In the genomic region with DNA sequence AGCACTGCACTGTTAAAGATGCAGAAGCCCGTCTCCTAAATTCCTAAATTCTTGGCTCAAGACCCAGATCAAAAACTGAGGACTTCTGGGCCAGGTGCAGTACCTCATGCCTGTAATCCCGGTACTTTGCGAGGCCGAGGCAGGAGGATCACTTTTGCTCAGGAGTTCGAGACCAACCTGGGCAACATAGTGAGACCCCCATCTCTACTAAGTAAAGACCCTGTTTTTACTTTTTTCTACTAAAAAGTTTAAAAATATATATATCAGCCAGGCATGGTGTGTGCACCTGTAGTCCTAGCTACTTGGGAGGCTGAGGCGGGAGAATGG, we compare ENCODE assay signal across 1 cellular context.
TF ChIP-seq lines count a peak whose summit lies in the region.

No MANE protein-coding gene starts in this region.

TF ChIP-seq in GM23338, 12 proteins besides CTCF, POLR2A, EP300 and RAD21 (continued from another document):
- TF ChIP-seq, protein P1, sequence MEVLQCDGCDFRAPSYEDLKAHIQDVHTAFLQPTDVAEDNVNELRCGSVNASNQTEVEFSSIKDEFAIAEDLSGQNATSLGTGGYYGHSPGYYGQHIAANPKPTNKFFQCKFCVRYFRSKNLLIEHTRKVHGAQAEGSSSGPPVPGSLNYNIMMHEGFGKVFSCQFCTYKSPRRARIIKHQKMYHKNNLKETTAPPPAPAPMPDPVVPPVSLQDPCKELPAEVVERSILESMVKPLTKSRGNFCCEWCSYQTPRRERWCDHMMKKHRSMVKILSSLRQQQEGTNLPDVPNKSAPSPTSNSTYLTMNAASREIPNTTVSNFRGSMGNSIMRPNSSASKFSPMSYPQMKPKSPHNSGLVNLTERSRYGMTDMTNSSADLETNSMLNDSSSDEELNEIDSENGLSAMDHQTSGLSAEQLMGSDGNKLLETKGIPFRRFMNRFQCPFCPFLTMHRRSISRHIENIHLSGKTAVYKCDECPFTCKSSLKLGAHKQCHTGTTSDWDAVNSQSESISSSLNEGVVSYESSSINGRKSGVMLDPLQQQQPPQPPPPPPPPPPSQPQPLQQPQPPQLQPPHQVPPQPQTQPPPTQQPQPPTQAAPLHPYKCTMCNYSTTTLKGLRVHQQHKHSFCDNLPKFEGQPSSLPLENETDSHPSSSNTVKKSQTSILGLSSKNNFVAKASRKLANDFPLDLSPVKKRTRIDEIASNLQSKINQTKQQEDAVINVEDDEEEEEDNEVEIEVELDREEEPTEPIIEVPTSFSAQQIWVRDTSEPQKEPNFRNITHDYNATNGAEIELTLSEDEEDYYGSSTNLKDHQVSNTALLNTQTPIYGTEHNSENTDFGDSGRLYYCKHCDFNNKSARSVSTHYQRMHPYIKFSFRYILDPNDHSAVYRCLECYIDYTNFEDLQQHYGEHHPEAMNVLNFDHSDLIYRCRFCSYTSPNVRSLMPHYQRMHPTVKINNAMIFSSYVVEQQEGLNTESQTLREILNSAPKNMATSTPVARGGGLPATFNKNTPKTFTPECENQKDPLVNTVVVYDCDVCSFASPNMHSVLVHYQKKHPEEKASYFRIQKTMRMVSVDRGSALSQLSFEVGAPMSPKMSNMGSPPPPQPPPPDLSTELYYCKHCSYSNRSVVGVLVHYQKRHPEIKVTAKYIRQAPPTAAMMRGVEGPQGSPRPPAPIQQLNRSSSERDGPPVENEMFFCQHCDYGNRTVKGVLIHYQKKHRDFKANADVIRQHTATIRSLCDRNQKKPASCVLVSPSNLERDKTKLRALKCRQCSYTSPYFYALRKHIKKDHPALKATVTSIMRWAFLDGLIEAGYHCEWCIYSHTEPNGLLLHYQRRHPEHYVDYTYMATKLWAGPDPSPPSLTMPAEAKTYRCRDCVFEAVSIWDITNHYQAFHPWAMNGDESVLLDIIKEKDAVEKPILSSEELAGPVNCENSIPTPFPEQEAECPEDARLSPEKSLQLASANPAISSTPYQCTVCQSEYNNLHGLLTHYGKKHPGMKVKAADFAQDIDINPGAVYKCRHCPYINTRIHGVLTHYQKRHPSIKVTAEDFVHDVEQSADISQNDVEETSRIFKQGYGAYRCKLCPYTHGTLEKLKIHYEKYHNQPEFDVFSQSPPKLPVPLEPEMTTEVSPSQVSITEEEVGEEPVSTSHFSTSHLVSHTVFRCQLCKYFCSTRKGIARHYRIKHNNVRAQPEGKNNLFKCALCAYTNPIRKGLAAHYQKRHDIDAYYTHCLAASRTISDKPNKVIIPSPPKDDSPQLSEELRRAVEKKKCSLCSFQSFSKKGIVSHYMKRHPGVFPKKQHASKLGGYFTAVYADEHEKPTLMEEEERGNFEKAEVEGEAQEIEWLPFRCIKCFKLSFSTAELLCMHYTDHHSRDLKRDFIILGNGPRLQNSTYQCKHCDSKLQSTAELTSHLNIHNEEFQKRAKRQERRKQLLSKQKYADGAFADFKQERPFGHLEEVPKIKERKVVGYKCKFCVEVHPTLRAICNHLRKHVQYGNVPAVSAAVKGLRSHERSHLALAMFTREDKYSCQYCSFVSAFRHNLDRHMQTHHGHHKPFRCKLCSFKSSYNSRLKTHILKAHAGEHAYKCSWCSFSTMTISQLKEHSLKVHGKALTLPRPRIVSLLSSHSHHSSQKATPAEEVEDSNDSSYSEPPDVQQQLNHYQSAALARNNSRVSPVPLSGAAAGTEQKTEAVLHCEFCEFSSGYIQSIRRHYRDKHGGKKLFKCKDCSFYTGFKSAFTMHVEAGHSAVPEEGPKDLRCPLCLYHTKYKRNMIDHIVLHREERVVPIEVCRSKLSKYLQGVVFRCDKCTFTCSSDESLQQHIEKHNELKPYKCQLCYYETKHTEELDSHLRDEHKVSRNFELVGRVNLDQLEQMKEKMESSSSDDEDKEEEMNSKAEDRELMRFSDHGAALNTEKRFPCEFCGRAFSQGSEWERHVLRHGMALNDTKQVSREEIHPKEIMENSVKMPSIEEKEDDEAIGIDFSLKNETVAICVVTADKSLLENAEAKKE (CRISPR knock-in tag; IDR thresholded peaks at IDR 0.05), result no peak
